ENCODE assay signal across 22 cellular contexts in the genomic region with DNA sequence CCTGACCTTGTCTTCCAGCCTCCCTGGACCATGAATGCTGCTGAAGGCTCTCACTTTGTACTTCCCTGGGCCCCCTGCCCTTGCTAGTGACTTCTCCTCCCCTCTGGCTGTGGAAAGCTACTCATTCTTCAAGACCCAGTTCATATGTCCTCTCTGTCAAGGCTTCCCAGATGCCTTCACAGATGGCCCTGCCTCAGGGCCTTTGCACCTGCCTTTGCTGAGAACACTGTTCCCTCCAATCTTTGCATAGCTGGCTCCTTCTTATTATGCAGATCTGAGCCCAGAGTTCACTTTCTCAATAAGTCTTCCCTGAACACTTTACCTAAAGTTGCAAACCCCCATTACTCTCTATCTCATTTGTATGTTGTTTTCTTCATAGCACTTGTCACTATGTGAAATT.
DNase-seq lines count a peak whose midpoint lies in the region; ATAC-seq and TF ChIP-seq lines count a peak whose summit lies in the region.
"Had no signal": no experiment of that assay in that cellular context is flagged by ENCODE, and none has a peak within 500 bp of the region (broad histone marks: within the 10 kb centered on the region; RNA-seq: fewer than 3 reads in every experiment).

No MANE protein-coding gene starts in this region.

- TF ChIP-seq POLR2A in esophagus muscularis mucosa (IDR thresholded peaks at IDR 0.05; ENCODE audit: low read depth) = no peak

- no peak overlapping the region for H3K9ac ChIP-seq in stomach smooth muscle (ENCODE audit: low read length in 2 of 2)

- peaks cover 1% of the 10 kb centered on the region for H3K9me3 Mint-ChIP-seq in glutamatergic neuron (ENCODE audit: unreplicated experiment)
- H3K9me3 Mint-ChIP-seq: H9 had no signal

- H3K36me3 ChIP-seq in heart right ventricle (peaks cover 0 to 17% (median 0%) of the 10 kb centered on the region in 9 donors), esophagus muscularis mucosa (peaks cover 0 to 13% (median 2%) of the 10 kb centered on the region in 4 donors), stomach smooth muscle (ENCODE audit: control insufficient read depth in 2 of 2, insufficient read depth in 2 of 2, low read length in 2 of 2) (peaks cover 0 to 2% of the 10 kb centered on the region in 2 donors)
- H3K36me3 ChIP-seq: BE2C had no signal

- H3K4me1 ChIP-seq in heart right ventricle (peaks cover 15 to 79% (median 74%) of the 10 kb centered on the region in 9 donors), esophagus muscularis mucosa (peaks cover 37 to 68% (median 49%) of the 10 kb centered on the region in 4 donors), stomach smooth muscle (ENCODE audit: control insufficient read depth, insufficient read depth, low read length) (peaks cover 34% of the 10 kb centered on the region)
- H3K4me1 ChIP-seq: A549 had no signal

- no peak overlapping the region for H3K27ac Mint-ChIP-seq in glutamatergic neuron (ENCODE audit: unreplicated experiment)
- H3K27ac Mint-ChIP-seq: H9 had no signal

- no peak for TF ChIP-seq EP300 in esophagus muscularis mucosa (IDR thresholded peaks at IDR 0.05)

- TF ChIP-seq CTCF in heart right ventricle (IDR thresholded peaks at IDR 0.05) (no peak), esophagus muscularis mucosa (IDR thresholded peaks at IDR 0.05) (no peak), glutamatergic neuron (IDR thresholded peaks at IDR 0.05; ENCODE audit: partially characterized antibody, unreplicated experiment) (no peak)

- no peaks in the 10 kb centered on the region for H3K36me3 Mint-ChIP-seq in glutamatergic neuron (ENCODE audit: unreplicated experiment)

- H3K9me3 ChIP-seq in heart right ventricle (no peaks in the 10 kb centered on the region), esophagus muscularis mucosa (no peaks in the 10 kb centered on the region), stomach smooth muscle (ENCODE audit: control insufficient read depth in 2 of 2, low read length in 2 of 2) (no peaks in the 10 kb centered on the region)
- H3K9me3 ChIP-seq: A549, BE2C had no signal

- DNase-seq in heart right ventricle (no peak), cardiac septum (ENCODE audit: low spot score) (no peak), esophagus muscularis mucosa (ENCODE audit: extremely low spot score) (no peak), glutamatergic neuron (no peak), SIG-M5 (lab: John Stamatoyannopoulos, UW) (no peak)
- DNase-seq: BE2C; H9; KBM-7; MM.1S; NCI-H1092 treated with DMSO at 0.1 percent for 48 hours; NCI-H1436 treated with DMSO at 0.1 percent for 48 hours; NCI-H2029; NCI-H226; NCI-H510A treated with DMSO at 0.1 percent for 48 hours; NCI-H774; NK-92 treated with Interleukin-12 subunit alpha and Interleukin-12 subunit beta, amount 100 ng/mL, for 24 hours had no signal

- H3K27ac ChIP-seq in heart right ventricle (peak overlapping the region in 8 of 10 donors; percentile 63 to 97 (median 92)), esophagus muscularis mucosa (replicated peaks in 1 of 4) (peak overlapping the region in 3 of 4 donors; percentile 65 to 82 (median 70)), stomach smooth muscle (ENCODE audit: low read length) (peak overlapping the region; percentile 82)
- H3K27ac ChIP-seq: A549, HL-60, RWPE1 had no signal

- H3K4me3 Mint-ChIP-seq in glutamatergic neuron (ENCODE audit: unreplicated experiment) = no peak overlapping the region
- H3K4me3 Mint-ChIP-seq: H9 had no signal

- H3K27me3 ChIP-seq in heart right ventricle = no peaks in the 10 kb centered on the region
- H3K27me3 ChIP-seq in esophagus muscularis mucosa = no peaks in the 10 kb centered on the region
- no peaks in the 10 kb centered on the region for H3K27me3 ChIP-seq in stomach smooth muscle (ENCODE audit: control insufficient read depth in 1 of 2, insufficient read depth in 2 of 2, low read length in 2 of 2)
- H3K27me3 ChIP-seq: BE2C had no signal

- H3K27me3 Mint-ChIP-seq in glutamatergic neuron (ENCODE audit: unreplicated experiment) = peaks cover 3% of the 10 kb centered on the region

- H3K4me3 ChIP-seq in heart right ventricle (no peak overlapping the region), esophagus muscularis mucosa (no peak overlapping the region), stomach smooth muscle (ENCODE audit: low read length in 2 of 2) (no peak overlapping the region)
- H3K4me3 ChIP-seq: A549 had no signal

- H3K4me1 Mint-ChIP-seq in glutamatergic neuron (ENCODE audit: low read depth, unreplicated experiment) = peaks cover 21% of the 10 kb centered on the region

- intact Hi-C loops in heart right ventricle (cut with DNase I) (no loop called here), cardiac septum (cut with DNase I) (no loop called here), esophagus muscularis mucosa (cut with DNase I) (no loop called here)

- ATAC-seq in heart right ventricle (no peak), HG02938 (IDR thresholded peaks at IDR 0.05; ENCODE audit: unreplicated experiment) (no peak)
- ATAC-seq: A549, HepG2 had no signal
